Comparison of ENCODE assay signal across 28 cellular contexts in genomic region chr5:139814191-139814601, GRCh38. TPM values are rescaled to one million over a fixed set of nuclear protein-coding genes. Genes with fewer than 3 reads are reported as not detected.
"Had no signal": no experiment of that assay in that cellular context is flagged by ENCODE, and none has a peak within 500 bp of the region (broad histone marks: within the 10 kb centered on the region; RNA-seq: fewer than 3 reads in every experiment).

No MANE protein-coding gene starts in this region.

- H3K4me1 ChIP-seq: esophagus muscularis mucosa, foreskin keratinocyte, gastroesophageal sphincter, heart left ventricle, psoas muscle, right lobe of liver, suprapubic skin, transverse colon, vagina had no signal

- ATAC-seq: foreskin keratinocyte; gastroesophageal sphincter; heart left ventricle; left lobe of liver; naive thymus-derived CD8-positive, alpha-beta T cell; psoas muscle; stimulated activated naive CD8-positive, alpha-beta T cell treated with anti-CD3 and anti-CD28 coated beads, Interleukin-15, amount 100 ng/mL, for 72 hours had no signal

- H3K27ac ChIP-seq: coronary artery, esophagus muscularis mucosa, foreskin keratinocyte, gastroesophageal sphincter, heart left ventricle, hepatocyte, psoas muscle, right lobe of liver, suprapubic skin, transverse colon, vagina had no signal

- H3K36me3 ChIP-seq: esophagus muscularis mucosa, gastroesophageal sphincter, heart left ventricle, right lobe of liver, suprapubic skin, transverse colon, vagina had no signal

- DNase-seq: dermis blood vessel endothelial cell; effector memory CD4-positive, alpha-beta T cell; foreskin keratinocyte; immature natural killer cell; mammary epithelial cell; right lobe of liver; small intestine; stimulated activated CD4-positive, alpha-beta T cell treated with anti-CD3 and anti-CD28 coated beads, Interleukin-12 subunit alpha, Interleukin-12 subunit beta, amount 100 ng/mL, for 4 hours; stimulated activated CD4-positive, alpha-beta T cell treated with anti-CD3 and anti-CD28 coated beads, Interleukin-1b, Interleukin-23, amount 100 ng/mL, for 48 hours; stimulated activated CD4-positive, alpha-beta T cell treated with anti-CD3 and anti-CD28 coated beads, Interleukin-4, amount 100 ng/mL, for 1 hour; stimulated activated CD8-positive, alpha-beta memory T cell treated with anti-CD3 and anti-CD28 coated beads, Interleukin-4, amount 100 ng/mL, for 48 hours; stimulated activated naive CD4-positive, alpha-beta T cell; stimulated activated naive CD8-positive, alpha-beta T cell treated with anti-CD3 and anti-CD28 coated beads, Interleukin-15, amount 100 ng/mL, for 72 hours; transverse colon had no signal

- H3K27me3 ChIP-seq: foreskin keratinocyte, heart left ventricle, right lobe of liver, suprapubic skin, vagina had no signal

- H3K9me3 ChIP-seq: psoas muscle, right lobe of liver, suprapubic skin, transverse colon, vagina had no signal

- H3K4me3 ChIP-seq: coronary artery, esophagus muscularis mucosa, gastroesophageal sphincter, heart left ventricle, hepatocyte, psoas muscle, right lobe of liver, suprapubic skin, transverse colon, vagina had no signal

RNA-seq across cellular contexts. Expression of gene PSD2, which starts 18.6 kb away (rescaled TPM):
- total RNA-seq: endothelial cell of umbilical vein, epithelial cell of proximal tubule, foreskin keratinocyte, hepatocyte, mesenteric fat pad, myocyte had no signal
